Comparison of ENCODE assay signal across 9 cellular contexts in the genomic region with DNA sequence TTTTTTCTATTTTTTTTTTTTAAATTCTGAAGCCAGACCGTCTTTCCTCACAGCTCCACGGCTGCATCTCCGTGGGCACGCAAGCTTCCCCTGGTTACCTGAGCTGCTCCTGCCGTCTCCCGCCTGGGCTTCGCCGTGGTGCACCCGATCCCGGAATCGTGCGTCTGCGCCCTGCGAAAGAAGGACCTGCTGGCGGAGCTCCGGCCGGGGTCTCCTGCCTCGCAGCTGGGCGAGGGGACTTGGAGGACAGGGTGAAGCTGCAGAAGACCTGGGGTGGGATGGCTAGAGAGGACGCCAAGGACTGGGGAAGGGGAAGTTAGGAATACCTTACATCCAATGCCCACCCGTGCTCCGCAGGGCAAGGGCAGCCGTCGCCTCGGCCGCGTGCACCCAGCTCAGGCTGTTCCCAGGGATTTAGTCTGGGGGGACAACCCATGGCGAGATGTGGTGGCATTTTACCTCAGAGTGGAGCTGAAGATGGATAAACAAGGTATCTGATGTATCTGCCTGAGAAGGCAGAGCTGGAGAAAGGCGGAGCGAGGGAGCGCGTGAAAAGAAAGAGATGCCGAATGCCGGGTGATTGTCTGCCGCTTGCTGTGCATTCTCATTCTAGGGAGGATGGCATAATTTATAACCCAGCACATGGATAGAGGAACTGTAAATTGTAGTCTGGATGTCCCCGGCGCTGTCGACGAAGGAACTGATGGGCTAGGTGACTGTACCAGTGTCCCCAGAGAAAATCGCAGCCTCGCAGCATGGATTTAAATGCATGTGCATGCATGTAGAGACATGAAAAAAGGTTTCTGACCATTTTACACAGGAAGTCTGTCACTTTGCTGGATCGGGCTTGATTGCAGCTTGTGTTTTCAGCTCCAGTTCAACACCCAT.
DNase-seq lines count a peak whose midpoint lies in the region; ATAC-seq and TF ChIP-seq lines count a peak whose summit lies in the region.
"Had no signal": no experiment of that assay in that cellular context is flagged by ENCODE, and none has a peak within 500 bp of the region (broad histone marks: within the 10 kb centered on the region; RNA-seq: fewer than 3 reads in every experiment).

No MANE protein-coding gene starts in this region.

- H3K27ac ChIP-seq in HUES48 (ENCODE audit: low read depth, low read length): peak overlapping the region; percentile 21
- peak overlapping the region; percentile 91 for H3K27ac ChIP-seq in caudate nucleus (ENCODE audit: low read depth, low read length)
- no peak overlapping the region for H3K27ac ChIP-seq in muscle layer of duodenum (ENCODE audit: low read length)
- no peak overlapping the region for H3K27ac ChIP-seq in MM.1S (ENCODE audit: low read length)

- no peaks in the 10 kb centered on the region for H3K79me2 ChIP-seq in MM.1S (ENCODE audit: low read length)

- no peaks in the 10 kb centered on the region for H3F3A ChIP-seq in MM.1S (ENCODE audit: insufficient read depth, low read length)

- POLR2A ChIA-PET in AG04449 (lab: Yijun Ruan, JAX): interaction anchor here (1.9 kb wide), 1 partner anchor 553 kb away, joined by 8 read pairs; the partner anchor contains the start of gene SOX4

- no peak for ATAC-seq in GM18861 (IDR thresholded peaks at IDR 0.05; ENCODE audit: unreplicated experiment)

- H3K9me3 ChIP-seq in HUES48 (ENCODE audit: control insufficient read depth, insufficient read depth, low read length): no peaks in the 10 kb centered on the region
- no peaks in the 10 kb centered on the region for H3K9me3 ChIP-seq in muscle layer of duodenum (ENCODE audit: control insufficient read depth in 1 of 2, low read length in 2 of 2)
- no peaks in the 10 kb centered on the region for H3K9me3 ChIP-seq in MM.1S (replicated peaks; ENCODE audit: insufficient read depth, low read length)

- H3K4me1 ChIP-seq in HUES48 (ENCODE audit: control insufficient read depth, insufficient read depth, low read length) (peaks cover 53% of the 10 kb centered on the region), muscle layer of duodenum (ENCODE audit: control insufficient read depth in 1 of 2, insufficient read depth in 2 of 2, low read length in 2 of 2) (peaks cover 0 to 48% of the 10 kb centered on the region in 2 donors), MM.1S (ENCODE audit: low read length) (no peaks in the 10 kb centered on the region)

- H3K9me2 ChIP-seq in MM.1S (replicated peaks; ENCODE audit: insufficient read depth, low read length): no peaks in the 10 kb centered on the region

- CTCF ChIA-PET in AG04449 (lab: Yijun Ruan, JAX): interaction anchor here (0.7 to 3.1 kb wide), 6 partner anchors 13 to 1301 kb away, joined by 3 to 9 read pairs (median 4); partner anchors contain the start of gene SOX4

- H3K36me3 ChIP-seq in HUES48 (ENCODE audit: control insufficient read depth, insufficient read depth, low read length): no peaks in the 10 kb centered on the region
- no peaks in the 10 kb centered on the region for H3K36me3 ChIP-seq in muscle layer of duodenum (ENCODE audit: control insufficient read depth in 1 of 2, insufficient read depth in 2 of 2, low read length in 2 of 2)
- H3K36me3 ChIP-seq in MM.1S (replicated peaks; ENCODE audit: insufficient read depth, low read length): no peaks in the 10 kb centered on the region

- H3K9ac ChIP-seq in HUES48 (ENCODE audit: low read depth, low read length) (no peak overlapping the region), MM.1S (ENCODE audit: low read length) (no peak overlapping the region)

- DNase-seq in AG04449 (ENCODE audit: low read depth, low spot score): no peak
- peak in 53 of 61 donors; percentile 18 to 84 (median 55) for DNase-seq in caudate nucleus (lab: John Stamatoyannopoulos, UW)
- no peak for DNase-seq in MM.1S
- no peak for DNase-seq in DMS79 treated with DMSO at 0.1 percent for 48 hours (lab: John Stamatoyannopoulos, UW)
- DNase-seq in NCI-H146 (lab: John Stamatoyannopoulos, UW): no peak
- DNase-seq: left cardiac atrium had no signal

- H2AFZ ChIP-seq in MM.1S (ENCODE audit: low read length): no peak overlapping the region

- no peak overlapping the region for H3K4me2 ChIP-seq in MM.1S (ENCODE audit: low read depth, low read length)

- no peaks in the 10 kb centered on the region for H4K20me1 ChIP-seq in MM.1S (ENCODE audit: insufficient read depth, low read length)

- H3K4me3 ChIP-seq in AG04449 (ENCODE audit: low read depth, low read length): peak overlapping the region; percentile 31
- H3K4me3 ChIP-seq in HUES48 (ENCODE audit: low read depth, low read length): no peak overlapping the region
- H3K4me3 ChIP-seq in muscle layer of duodenum (ENCODE audit: low read depth in 1 of 2, low read length in 2 of 2): peak overlapping the region; percentile 41 to 60
- H3K4me3 ChIP-seq in MM.1S (ENCODE audit: low read length): no peak overlapping the region

- no peaks in the 10 kb centered on the region for H3K27me3 ChIP-seq in HUES48 (ENCODE audit: control insufficient read depth, insufficient read depth, low read length)
- no peaks in the 10 kb centered on the region for H3K27me3 ChIP-seq in muscle layer of duodenum (ENCODE audit: low read depth, low read length)
- H3K27me3 ChIP-seq in MM.1S (replicated peaks; ENCODE audit: insufficient read depth, low read length): no peaks in the 10 kb centered on the region

- TF ChIP-seq CTCF in AG04449 (IDR thresholded peaks at IDR 0.05; ENCODE audit: insufficient read depth, low read length, missing control alignments): no peak
- no peak for TF ChIP-seq CTCF in MM.1S (IDR thresholded peaks at IDR 0.05; ENCODE audit: low read length)

Comparison
In these comparisons a context has a peak if more than half of its experiments do, and no peak if none do; other contexts are left out.
1. DNase-seq: peak in caudate nucleus (53 of 61); none in AG04449 (single experiment), MM.1S (single experiment), DMS79 treated with DMSO at 0.1 percent for 48 hours (single experiment) and NCI-H146 (single experiment).
2. H3K4me3 ChIP-seq: peak in AG04449 (single experiment) and muscle layer of duodenum (2 of 2); none in HUES48 (single experiment) and MM.1S (single experiment).
3. H3K27ac ChIP-seq: peak in HUES48 (single experiment) and caudate nucleus (single experiment); none in muscle layer of duodenum (single experiment) and MM.1S (single experiment).